In the genomic region with DNA sequence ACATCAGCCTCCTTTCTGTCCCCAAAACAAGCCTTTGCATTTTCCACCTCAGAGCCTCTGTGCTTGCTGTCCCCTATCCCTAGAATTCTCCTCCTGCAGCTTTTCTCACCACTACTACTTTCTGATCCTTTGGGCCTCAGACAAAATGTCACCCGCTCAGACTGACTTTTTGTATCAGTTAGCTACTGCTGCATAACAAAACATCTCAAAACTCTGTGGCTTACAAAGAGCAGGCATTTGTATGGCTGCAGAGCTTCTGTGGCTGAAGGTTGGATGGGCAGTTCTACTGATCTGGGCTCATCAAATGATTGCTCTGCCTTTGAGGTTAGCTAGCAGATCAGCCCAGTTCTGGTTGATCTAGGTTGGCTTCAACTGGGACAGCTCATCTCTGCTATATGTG, we compare ENCODE assay signal across 7 cellular contexts.
"Had no signal": no experiment of that assay in that cellular context is flagged by ENCODE, and none has a peak within 500 bp of the region (broad histone marks: within the 10 kb centered on the region; RNA-seq: fewer than 3 reads in every experiment).

No MANE protein-coding gene starts in this region.

- FAIRE-seq: HTR-8/SVneo had no signal

- DNase-seq: H7, KBM-7 had no signal

- H3K36me3 ChIP-seq: HAP-1 had no signal

- H3K27ac Mint-ChIP-seq: GM23338, IgD-negative memory B cell had no signal

- ATAC-seq: GM23338, HCT116 had no signal

- H3K4me3 Mint-ChIP-seq: GM23338, IgD-negative memory B cell had no signal

- H3K36me3 Mint-ChIP-seq: IgD-negative memory B cell had no signal

- H2AFZ ChIP-seq: GM23338 had no signal

- H3K4me2 ChIP-seq: GM23338 had no signal

- H3K4me3 ChIP-seq: GM23338, HAP-1 had no signal

- H3K9me3 Mint-ChIP-seq: GM23338 had no signal
